ENCODE assay signal across 24 cellular contexts in genomic region chr1:56074357-56074717, GRCh38.
A peak's percentile ranks its signal among the peaks of the same experiment; 100 is the strongest.
DNase-seq lines count a peak whose midpoint lies in the region; ATAC-seq and TF ChIP-seq lines count a peak whose summit lies in the region.
"Had no signal": no experiment of that assay in that cellular context is flagged by ENCODE, and none has a peak within 500 bp of the region (broad histone marks: within the 10 kb centered on the region; RNA-seq: fewer than 3 reads in every experiment).

No MANE protein-coding gene starts in this region.

- no peaks in the 10 kb centered on the region for H3K27me3 Mint-ChIP-seq in type B pancreatic cell
- H3K27me3 Mint-ChIP-seq: activated CD4-positive, alpha-beta memory T cell treated with anti-CD3 and anti-CD28 coated beads, Interleukin-2, amount 10 ng/mL, durations not matched to agents 7 days and 5 days had no signal

- peaks cover 4% of the 10 kb centered on the region for H3K9me3 Mint-ChIP-seq in type B pancreatic cell
- H3K9me3 Mint-ChIP-seq: activated B cell treated with CpG ODN at 0.5 μM for 24 hours; activated CD4-positive, alpha-beta memory T cell treated with anti-CD3 and anti-CD28 coated beads, Interleukin-2, amount 10 ng/mL, durations not matched to agents 7 days and 5 days; H9 had no signal

- H3K27me3 ChIP-seq in heart left ventricle (no peaks in the 10 kb centered on the region), psoas muscle (ENCODE audit: insufficient read depth in 3 of 3, low read length in 2 of 3) (no peaks in the 10 kb centered on the region), vagina (no peaks in the 10 kb centered on the region)
- H3K27me3 ChIP-seq: transverse colon had no signal

- intact Hi-C loops in Right ventricle myocardium inferior (cut with DNase I) (no loop called here), cardiac septum (cut with DNase I) (loop anchor here (5.0 to 10.0 kb wide), 2 partner anchors 330 to 503 kb away; partner anchors contain the start of gene PLPP3), heart left ventricle (cut with DNase I) (no loop called here), psoas muscle (cut with DNase I) (loop anchor here in 1 of 2 donors (5.0 to 10.0 kb wide), 2 partner anchors 180 to 303 kb away; no protein-coding TSS in a partner anchor), vagina (cut with DNase I) (no loop called here)

- no peak for DNase-seq in Right ventricle myocardium inferior (ENCODE audit: missing footprints)
- DNase-seq in cardiac septum (ENCODE audit: low spot score), result no peak
- peak in 1 of 5 donors; percentile 13 for DNase-seq in heart left ventricle
- no peak for DNase-seq in psoas muscle
- DNase-seq in vagina (ENCODE audit: extremely low spot score in 2 of 2), result no peak
- DNase-seq in type B pancreatic cell (ENCODE audit: extremely low spot score, unreplicated experiment), result no peak
- no peak for DNase-seq in activated CD4-positive, alpha-beta T cell treated with anti-CD3 and anti-CD28 coated beads for 4 hours
- DNase-seq: 8988T; activated B cell treated with CpG ODN at 0.5 μM for 24 hours; activated CD4-positive, alpha-beta memory T cell treated with anti-CD3 and anti-CD28 coated beads, Interleukin-2, amount 10 ng/mL, durations not matched to agents 7 days and 5 days; foreskin melanocyte; GF-D8; H9; mesendoderm; naive thymus-derived CD4-positive, alpha-beta T cell; OCI-M1; stimulated activated CD4-positive, alpha-beta T cell treated with anti-CD3 and anti-CD28 coated beads, Interleukin-2, amount 100 ng/mL, for 24 hours; stimulated activated naive B cell treated with anti-CD40 and anti-IgM and Interleukin-4, amounts not matched to agents 10 μg/mL and 1 μg/mL and 100 μg/mL, for 72 hours; T-helper 9 cell had no signal

- 16 to 35% (median 24%) methylated on average over 3 of the region's 3 CpGs for WGBS in heart left ventricle, 4 donors
- 3 to 23% (median 11%) methylated on average over 3 of the region's 3 CpGs for WGBS in psoas muscle, 3 donors

- no peak overlapping the region for H3K4me3 Mint-ChIP-seq in type B pancreatic cell
- H3K4me3 Mint-ChIP-seq: activated B cell treated with CpG ODN at 0.5 μM for 24 hours; activated CD4-positive, alpha-beta memory T cell treated with anti-CD3 and anti-CD28 coated beads, Interleukin-2, amount 10 ng/mL, durations not matched to agents 7 days and 5 days; B cell; H9; naive thymus-derived CD4-positive, alpha-beta T cell; stimulated activated naive B cell treated with anti-CD40 and anti-IgM and Interleukin-4, amounts not matched to agents 10 μg/mL and 1 μg/mL and 100 μg/mL, for 72 hours had no signal

- H3K9me3 ChIP-seq in heart left ventricle, result peaks cover 0 to 9% (median 0%) of the 10 kb centered on the region in 12 donors
- no peaks in the 10 kb centered on the region for H3K9me3 ChIP-seq in psoas muscle
- no peaks in the 10 kb centered on the region for H3K9me3 ChIP-seq in vagina
- H3K9me3 ChIP-seq: transverse colon had no signal

- H3K36me3 Mint-ChIP-seq in type B pancreatic cell, result no peaks in the 10 kb centered on the region
- H3K36me3 Mint-ChIP-seq: naive thymus-derived CD4-positive, alpha-beta T cell had no signal

- H3K27ac ChIP-seq in heart left ventricle, result peak overlapping the region in 5 of 12 donors; percentile 56 to 62 (median 61)
- peak overlapping the region; percentile 83 for H3K27ac ChIP-seq in psoas muscle
- H3K27ac ChIP-seq in vagina, result peak overlapping the region; percentile 64
- H3K27ac ChIP-seq: epithelial cell of prostate, parathyroid adenoma had no signal

- H3K4me3 ChIP-seq in heart left ventricle, result no peak overlapping the region
- H3K4me3 ChIP-seq in psoas muscle, result no peak overlapping the region
- no peak overlapping the region for H3K4me3 ChIP-seq in vagina
- H3K4me3 ChIP-seq: transverse colon had no signal

- TF ChIP-seq POLR2A in heart left ventricle (IDR thresholded peaks at IDR 0.05) (no peak), vagina (IDR thresholded peaks at IDR 0.05) (no peak)

- H3K4me1 Mint-ChIP-seq in type B pancreatic cell (ENCODE audit: unreplicated experiment), result no peaks in the 10 kb centered on the region
- H3K4me1 Mint-ChIP-seq: activated B cell treated with CpG ODN at 0.5 μM for 24 hours; activated CD4-positive, alpha-beta memory T cell treated with anti-CD3 and anti-CD28 coated beads, Interleukin-2, amount 10 ng/mL, durations not matched to agents 7 days and 5 days; B cell; H9; naive thymus-derived CD4-positive, alpha-beta T cell; stimulated activated naive B cell treated with anti-CD40 and anti-IgM and Interleukin-4, amounts not matched to agents 10 μg/mL and 1 μg/mL and 100 μg/mL, for 72 hours had no signal

- H3K36me3 ChIP-seq in heart left ventricle, result no peaks in the 10 kb centered on the region
- H3K36me3 ChIP-seq in psoas muscle (ENCODE audit: insufficient read depth in 1 of 2, low read depth in 1 of 2), result no peaks in the 10 kb centered on the region
- no peaks in the 10 kb centered on the region for H3K36me3 ChIP-seq in vagina
- H3K36me3 ChIP-seq: transverse colon had no signal

- peak; percentile 51 for ATAC-seq in Right ventricle myocardium inferior
- peak; percentile 21 to 60 (median 40) for ATAC-seq in heart left ventricle
- ATAC-seq in psoas muscle, result peak; percentile 35 to 55 (median 43)
- ATAC-seq in GM19035 (IDR thresholded peaks at IDR 0.05; ENCODE audit: unreplicated experiment), result no peak
- ATAC-seq: naive thymus-derived CD4-positive, alpha-beta T cell; stimulated activated naive B cell treated with anti-CD40 and anti-IgM and Interleukin-4, amounts not matched to agents 10 μg/mL and 1 μg/mL and 100 μg/mL, for 72 hours had no signal

- TF ChIP-seq CTCF in heart left ventricle (IDR thresholded peaks at IDR 0.05) (no peak), psoas muscle (IDR thresholded peaks at IDR 0.05) (no peak), vagina (IDR thresholded peaks at IDR 0.05) (no peak), type B pancreatic cell (conservative IDR thresholded peaks at IDR 0.05) (no peak)

- H3K4me1 ChIP-seq in heart left ventricle (peaks cover 0 to 26% (median 12%) of the 10 kb centered on the region in 12 donors), psoas muscle (peaks cover 26% of the 10 kb centered on the region), vagina (peaks cover 6% of the 10 kb centered on the region)
- H3K4me1 ChIP-seq: parathyroid adenoma had no signal

- no peak overlapping the region for H3K27ac Mint-ChIP-seq in type B pancreatic cell
- H3K27ac Mint-ChIP-seq: activated B cell treated with CpG ODN at 0.5 μM for 24 hours; activated CD4-positive, alpha-beta memory T cell treated with anti-CD3 and anti-CD28 coated beads, Interleukin-2, amount 10 ng/mL, durations not matched to agents 7 days and 5 days; B cell; H9; naive thymus-derived CD4-positive, alpha-beta T cell; stimulated activated naive B cell treated with anti-CD40 and anti-IgM and Interleukin-4, amounts not matched to agents 10 μg/mL and 1 μg/mL and 100 μg/mL, for 72 hours had no signal
